1 cellular context compared by ENCODE assay signal in genomic region chr10:22042557-22043326, GRCh38.
TF ChIP-seq lines count a peak whose summit lies in the region.

No MANE protein-coding gene starts in this region.

TF ChIP-seq in HCT116, 20 proteins besides CTCF, POLR2A, EP300 and RAD21 (continued from another document):
- TF ChIP-seq REST (IDR thresholded peaks at IDR 0.05; ENCODE audit: low read depth) (no peak), CEBPB (IDR thresholded peaks at IDR 0.05; ENCODE audit: low read depth) (no peak), EZH2 (IDR thresholded peaks at IDR 0.05) (no peak), POLR2AphosphoS5 (IDR thresholded peaks at IDR 0.05; ENCODE audit: low read depth, low read length) (no peak), JUND (IDR thresholded peaks at IDR 0.05) (0 out of 2 replicates have a peak, but pooled peaks have one; percentile 33), ZBTB33 (IDR thresholded peaks at IDR 0.05; ENCODE audit: extremely low read depth, insufficient replicate concordance, low read length) (no peak), CBX3 (IDR thresholded peaks at IDR 0.05; ENCODE audit: low read depth) (peak; percentile 37; the same call in 1 of the 2 replicates), SRF (IDR thresholded peaks at IDR 0.05; ENCODE audit: low read depth) (no peak), ZFX (IDR thresholded peaks at IDR 0.05) (no peak)
